In the genomic region with DNA sequence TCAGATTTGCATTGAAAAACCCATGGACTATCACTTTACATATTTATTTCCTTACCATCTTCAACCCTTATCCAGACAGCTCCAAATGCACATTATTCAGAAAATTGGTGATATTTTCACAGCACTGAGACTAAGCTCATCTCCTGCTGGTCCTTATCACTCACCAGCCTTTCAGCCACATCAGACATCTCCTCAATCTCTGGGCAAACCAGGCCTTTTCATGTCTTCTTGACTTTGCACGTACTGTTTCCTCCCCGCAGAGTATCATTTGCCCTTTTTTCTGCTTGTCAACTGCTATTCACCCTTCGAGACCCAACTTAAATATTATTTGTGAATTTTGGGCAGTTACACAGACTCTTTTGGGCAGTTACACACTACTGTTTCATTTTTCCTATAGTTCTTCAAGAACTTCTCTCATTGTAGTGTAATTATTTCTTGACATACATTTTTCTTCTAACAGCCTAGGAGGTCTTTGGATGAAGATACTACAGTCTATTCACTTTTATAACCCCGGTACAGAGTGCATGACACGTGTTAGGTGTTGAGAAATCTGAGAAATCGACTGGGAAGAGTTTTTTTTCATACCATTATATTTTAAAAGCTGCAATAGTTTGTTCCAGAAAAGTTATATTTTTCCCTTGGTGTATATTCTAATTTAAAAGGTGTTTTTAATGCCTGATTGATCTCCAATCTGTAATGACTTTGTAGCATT, we compare ENCODE assay signal across 21 cellular contexts.
DNase-seq lines count a peak whose midpoint lies in the region; TF ChIP-seq lines count a peak whose summit lies in the region.
"Had no signal": no experiment of that assay in that cellular context is flagged by ENCODE, and none has a peak within 500 bp of the region (broad histone marks: within the 10 kb centered on the region; RNA-seq: fewer than 3 reads in every experiment).

No MANE protein-coding gene starts in this region.

- H3K4me2 ChIP-seq in mammary epithelial cell (ENCODE audit: insufficient read depth, low read depth, low read length) (no peak overlapping the region), trophoblast cell (ENCODE audit: low read length) (no peak overlapping the region)

- no peak overlapping the region for H3K9ac ChIP-seq in mammary epithelial cell (ENCODE audit: insufficient read depth, low read length)
- no peak overlapping the region for H3K9ac ChIP-seq in trophoblast cell (ENCODE audit: low read length)

- BruUV-seq in mammary epithelial cell (replicated peaks; lab: Mats Ljungman, UMichigan) (no TSS peak), Caco-2 (replicated peaks; lab: Mats Ljungman, UMichigan) (no TSS peak)

- CTCF ChIA-PET in mammary epithelial cell (lab: Charles Lee; ENCODE audit: low non-redundant PET): interaction anchor here (0.6 kb wide), 1 partner anchor 911 kb away, joined by 3 read pairs; no protein-coding TSS in a partner anchor
- CTCF ChIA-PET in Caco-2 (lab: Charles Lee): no interaction called here

- no peak overlapping the region for H4K12ac ChIP-seq in trophoblast cell (ENCODE audit: low read depth, low read length)

- no peak for TF ChIP-seq POLR2A in breast epithelium (IDR thresholded peaks at IDR 0.05)

- dilution Hi-C loops in mammary epithelial cell (cut with HindIII; ENCODE audit: low sequenced_read_pairs): no loop called here

- H3K4ac ChIP-seq in trophoblast cell (ENCODE audit: low read depth, low read length): no peak overlapping the region

- POLR2A ChIA-PET in Caco-2 (lab: Charles Lee): no interaction called here

- DNase-seq in breast epithelium (ENCODE audit: low spot score in 2 of 2): no peak
- no peak for DNase-seq in mammary epithelial cell
- no peak for DNase-seq in coronary artery (ENCODE audit: low spot score)
- DNase-seq in trophoblast cell: no peak
- DNase-seq in tibial artery: no peak
- no peak for DNase-seq in ACHN
- no peak for DNase-seq in activated T-cell treated with anti-CD3 and anti-CD28 coated beads for 4 hours
- no peak for DNase-seq in Caco-2
- DNase-seq: activated B cell treated with CpG ODN at 0.5 μM for 24 hours; activated CD4-positive, alpha-beta memory T cell treated with anti-CD3 and anti-CD28 coated beads, Interleukin-2, amount 10 ng/mL, durations not matched to agents 7 days and 5 days; activated naive CD4-positive, alpha-beta T cell treated with Interleukin-2 at 50 U/mL for 16 hours; activated T-cell treated with anti-CD3 and anti-CD28 coated beads, Interleukin-2, amount 50 U/mL, for 24 hours; BE2C; H9; NCI-H1092 treated with DMSO at 0.1 percent for 48 hours; NCI-H2029; NCI-H345 had no signal

- H2BK5ac ChIP-seq in trophoblast cell (ENCODE audit: low read depth, low read length, poor library complexity): peak overlapping the region; percentile 9

- H3K27ac Mint-ChIP-seq in Caco-2 (ENCODE audit: unreplicated experiment): no peak overlapping the region
- H3K27ac Mint-ChIP-seq: activated B cell treated with CpG ODN at 0.5 μM for 24 hours; activated CD4-positive, alpha-beta memory T cell treated with anti-CD3 and anti-CD28 coated beads, Interleukin-2, amount 10 ng/mL, durations not matched to agents 7 days and 5 days; activated T-cell treated with anti-CD3 and anti-CD28 coated beads, Interleukin-2, amount 50 U/mL, for 24 hours; H9; stimulated activated effector memory CD8-positive, alpha-beta T cell treated with anti-CD3 and anti-CD28 coated beads, Interleukin-12 subunit alpha, Interleukin-12 subunit beta, amount 100 ng/mL, for 72 hours; T-helper 2 cell treated with Interferon-gamma antibody and Interleukin-4, amounts not matched to agents 5 μg/mL and 100 μg/mL, for 36 hours had no signal

- H3K9me3 ChIP-seq in breast epithelium (no peaks in the 10 kb centered on the region), mammary epithelial cell (replicated peaks; ENCODE audit: insufficient read depth, low read length) (no peaks in the 10 kb centered on the region), trophoblast cell (ENCODE audit: insufficient read depth, low read depth, low read length) (no peaks in the 10 kb centered on the region), tibial artery (no peaks in the 10 kb centered on the region), Caco-2 (no peaks in the 10 kb centered on the region)
- H3K9me3 ChIP-seq: BE2C had no signal

- H3K4me1 Mint-ChIP-seq in Caco-2 (ENCODE audit: low read depth, unreplicated experiment): no peaks in the 10 kb centered on the region

- H2AK5ac ChIP-seq in trophoblast cell (ENCODE audit: low read length): no peak overlapping the region

- TF ChIP-seq CTCF in breast epithelium (IDR thresholded peaks at IDR 0.05) (no peak), mammary epithelial cell (conservative IDR thresholded peaks at IDR 0.05 in 1 of 2, IDR thresholded peaks at IDR 0.05 in 1 of 2; ENCODE audit: extremely low read depth in 1 of 2, insufficient read depth in 1 of 2, low read depth in 1 of 2, low read length in 2 of 2) (no peak), coronary artery (IDR thresholded peaks at IDR 0.05) (no peak), tibial artery (IDR thresholded peaks at IDR 0.05) (no peak), Caco-2 (IDR thresholded peaks at IDR 0.05; ENCODE audit: insufficient read depth in 1 of 2, low read depth in 1 of 2, low read length in 1 of 2, severe bottlenecking in 1 of 2, unreplicated experiment in 1 of 2) (no peak)

- intact Hi-C loops in breast epithelium (cut with DNase I; ENCODE audit: low total_unique reads) (no loop called here), mammary epithelial cell (cut with micrococcal nuclease) (no loop called here), tibial artery (cut with DNase I; ENCODE audit: low total_unique reads) (no loop called here), Caco-2 (cut with micrococcal nuclease; ENCODE audit: unreplicated experiment) (no loop called here)

- H3K27ac ChIP-seq in breast epithelium (peak overlapping the region; percentile 90 to 94), mammary epithelial cell (ENCODE audit: insufficient read depth, low read depth, low read length) (no peak overlapping the region), coronary artery (peak overlapping the region; percentile 89 to 92), trophoblast cell (ENCODE audit: low read depth, low read length) (no peak overlapping the region), tibial artery (peak overlapping the region; percentile 83 to 90)
- H3K27ac ChIP-seq: SK-N-MC had no signal

- no peak overlapping the region for H3K23ac ChIP-seq in trophoblast cell (ENCODE audit: low read length)

- H3K4me3 Mint-ChIP-seq in Caco-2 (ENCODE audit: unreplicated experiment): no peak overlapping the region
- H3K4me3 Mint-ChIP-seq: activated B cell treated with CpG ODN at 0.5 μM for 24 hours; activated CD4-positive, alpha-beta memory T cell treated with anti-CD3 and anti-CD28 coated beads, Interleukin-2, amount 10 ng/mL, durations not matched to agents 7 days and 5 days; activated T-cell treated with anti-CD3 and anti-CD28 coated beads, Interleukin-2, amount 50 U/mL, for 24 hours; H9; stimulated activated effector memory CD8-positive, alpha-beta T cell treated with anti-CD3 and anti-CD28 coated beads, Interleukin-12 subunit alpha, Interleukin-12 subunit beta, amount 100 ng/mL, for 72 hours; T-helper 2 cell treated with Interferon-gamma antibody and Interleukin-4, amounts not matched to agents 5 μg/mL and 100 μg/mL, for 36 hours had no signal

- H3K4me3 ChIP-seq in breast epithelium: no peak overlapping the region
- H3K4me3 ChIP-seq in mammary epithelial cell (replicated peaks in 1 of 3; ENCODE audit: insufficient read depth in 1 of 3, low read depth in 2 of 3, low read length in 3 of 3): no peak overlapping the region
- H3K4me3 ChIP-seq in coronary artery: no peak overlapping the region
- no peak overlapping the region for H3K4me3 ChIP-seq in trophoblast cell (ENCODE audit: low read depth, low read length)
- H3K4me3 ChIP-seq in tibial artery: no peak overlapping the region
- no peak overlapping the region for H3K4me3 ChIP-seq in Caco-2 (ENCODE audit: low read depth, low read length)
- H3K4me3 ChIP-seq: lung, SK-N-MC had no signal

- peak overlapping the region; percentile 56 for H2BK120ac ChIP-seq in trophoblast cell (ENCODE audit: insufficient read depth, low read length, poor library complexity)

- H2AFZ ChIP-seq in mammary epithelial cell (ENCODE audit: low read depth, low read length) (no peak overlapping the region), trophoblast cell (ENCODE audit: insufficient read depth, low read length, poor library complexity) (no peak overlapping the region)

- peaks cover 13% of the 10 kb centered on the region for H3K79me1 ChIP-seq in trophoblast cell (ENCODE audit: low read length)

- H3K27me3 ChIP-seq in breast epithelium: no peaks in the 10 kb centered on the region
- H3K27me3 ChIP-seq in mammary epithelial cell (ENCODE audit: insufficient read depth, low read length): no peaks in the 10 kb centered on the region
- no peaks in the 10 kb centered on the region for H3K27me3 ChIP-seq in trophoblast cell (ENCODE audit: insufficient read depth, low read length)
- H3K27me3 ChIP-seq in tibial artery: no peaks in the 10 kb centered on the region
- H3K27me3 ChIP-seq in Caco-2 (replicated peaks; ENCODE audit: control insufficient read depth, insufficient read depth, low read length): no peaks in the 10 kb centered on the region
- H3K27me3 ChIP-seq: BE2C had no signal

- H3K36me3 Mint-ChIP-seq in Caco-2 (ENCODE audit: insufficient read depth, unreplicated experiment): no peaks in the 10 kb centered on the region
- H3K36me3 Mint-ChIP-seq: stimulated activated effector memory CD8-positive, alpha-beta T cell treated with anti-CD3 and anti-CD28 coated beads, Interleukin-12 subunit alpha, Interleukin-12 subunit beta, amount 100 ng/mL, for 72 hours had no signal

- H4K8ac ChIP-seq in trophoblast cell (ENCODE audit: low read depth, low read length): no peak overlapping the region

- in situ Hi-C loops in mammary epithelial cell (cut with MboI; ENCODE audit: low sequenced_read_pairs in 2 of 2) (no loop called here), ACHN (cut with HindIII; ENCODE audit: low pct_ligation_motif_present, low pct_unique_long_range_greater_than_20kb, low sequenced_read_pairs) (no loop called here)

- H4K20me1 ChIP-seq in mammary epithelial cell (ENCODE audit: insufficient read depth, low read length): no peaks in the 10 kb centered on the region

- WGBS in mammary epithelial cell (ENCODE audit: low coverage, missing lambda C conversion rate): 97% methylated on average over 6 of the region's 6 CpGs
- no CpG with 5 or more reads among the region's 6 CpGs for WGBS in trophoblast cell (ENCODE audit: extremely low coverage, insufficient coverage, insufficient read length)

- H3K27me3 Mint-ChIP-seq in Caco-2 (ENCODE audit: insufficient read depth, unreplicated experiment): no peaks in the 10 kb centered on the region
- H3K27me3 Mint-ChIP-seq: activated B cell treated with CpG ODN at 0.5 μM for 24 hours; activated CD4-positive, alpha-beta memory T cell treated with anti-CD3 and anti-CD28 coated beads, Interleukin-2, amount 10 ng/mL, durations not matched to agents 7 days and 5 days; activated T-cell treated with anti-CD3 and anti-CD28 coated beads, Interleukin-2, amount 50 U/mL, for 24 hours had no signal

- no peak overlapping the region for H3K18ac ChIP-seq in trophoblast cell (ENCODE audit: low read length)

- H3K79me2 ChIP-seq in mammary epithelial cell (ENCODE audit: insufficient read depth, low read length) (no peaks in the 10 kb centered on the region), trophoblast cell (ENCODE audit: control insufficient read depth, insufficient read depth, low read length, poor library complexity) (no peaks in the 10 kb centered on the region)

- H3K4me1 ChIP-seq in breast epithelium (peaks cover 8% of the 10 kb centered on the region in 2 donors), mammary epithelial cell (ENCODE audit: insufficient read depth, low read length) (no peaks in the 10 kb centered on the region), trophoblast cell (ENCODE audit: control insufficient read depth in 1 of 2, insufficient read depth in 2 of 2, low read length in 2 of 2) (peaks cover 4 to 9% of the 10 kb centered on the region in 2 experiments), tibial artery (peaks cover 0 to 46% (median 34%) of the 10 kb centered on the region in 4 donors), Caco-2 (no peaks in the 10 kb centered on the region)
- H3K4me1 ChIP-seq: BE2C had no signal

- peak overlapping the region; percentile 66 for H4K91ac ChIP-seq in trophoblast cell (ENCODE audit: low read depth, low read length)

- no peaks in the 10 kb centered on the region for H3K9me3 Mint-ChIP-seq in Caco-2 (ENCODE audit: unreplicated experiment)
- H3K9me3 Mint-ChIP-seq: activated B cell treated with CpG ODN at 0.5 μM for 24 hours; activated T-cell treated with anti-CD3 and anti-CD28 coated beads, Interleukin-2, amount 50 U/mL, for 24 hours; H9; stimulated activated effector memory CD8-positive, alpha-beta T cell treated with anti-CD3 and anti-CD28 coated beads, Interleukin-12 subunit alpha, Interleukin-12 subunit beta, amount 100 ng/mL, for 72 hours had no signal

- no peak overlapping the region for H3K14ac ChIP-seq in trophoblast cell (ENCODE audit: low read length)

- H3K36me3 ChIP-seq in breast epithelium: no peaks in the 10 kb centered on the region
- no peaks in the 10 kb centered on the region for H3K36me3 ChIP-seq in mammary epithelial cell (ENCODE audit: insufficient read depth, low read length)
- no peaks in the 10 kb centered on the region for H3K36me3 ChIP-seq in trophoblast cell (ENCODE audit: control insufficient read depth in 1 of 2, insufficient read depth in 2 of 2, low read length in 2 of 2)
- H3K36me3 ChIP-seq in tibial artery: no peaks in the 10 kb centered on the region
- no peaks in the 10 kb centered on the region for H3K36me3 ChIP-seq in Caco-2 (ENCODE audit: control insufficient read depth, insufficient read depth, low read length)
- H3K36me3 ChIP-seq: BE2C had no signal

- peak overlapping the region; percentile 69 for H2BK12ac ChIP-seq in trophoblast cell (ENCODE audit: low read length)

Comparison
In these comparisons a context has a peak if more than half of its experiments do, and no peak if none do; other contexts are left out.
1. H3K27ac ChIP-seq: peak in breast epithelium (2 of 2), coronary artery (2 of 2) and tibial artery (2 of 2); none in mammary epithelial cell (single experiment) and trophoblast cell (single experiment).